In the genomic region with DNA sequence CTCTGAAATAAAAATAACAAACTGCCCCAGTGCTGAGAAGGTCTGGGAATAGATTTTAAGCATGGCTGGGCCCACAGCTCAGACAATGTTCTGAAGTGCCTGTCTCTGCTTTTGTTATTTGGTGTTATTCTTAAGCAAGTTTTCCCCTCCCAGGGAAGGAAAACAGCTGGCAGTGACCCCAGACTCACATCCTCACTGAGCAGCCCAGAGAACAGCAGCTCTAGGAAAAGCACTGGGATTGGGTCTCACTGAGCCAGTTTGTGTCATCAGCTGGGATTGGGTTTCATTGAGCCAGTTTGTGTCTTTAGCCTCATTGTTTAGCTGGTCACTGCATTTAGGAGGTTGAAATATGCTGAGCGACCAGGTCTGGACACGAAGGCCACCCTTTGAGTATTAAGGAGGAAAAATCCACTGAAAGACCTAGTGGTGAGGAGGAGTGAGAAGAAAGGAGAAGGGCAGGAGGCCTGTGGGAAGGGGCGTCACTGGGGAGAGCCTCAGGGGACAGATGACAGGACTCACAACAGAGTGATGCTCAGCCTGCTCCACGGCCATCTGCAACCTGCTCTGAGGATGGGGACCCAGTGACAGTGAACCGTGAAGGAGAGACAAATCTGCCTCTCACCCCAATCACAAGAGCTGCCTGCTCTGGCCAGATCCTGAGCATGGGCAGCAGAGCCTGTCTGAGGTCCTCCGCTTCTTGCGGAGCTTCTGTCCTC, we compare ENCODE assay signal across 1 cellular context.
A peak's percentile ranks its signal among the peaks of the same experiment; 100 is the strongest.
TF ChIP-seq lines count a peak whose summit lies in the region.

No MANE protein-coding gene starts in this region.

TF ChIP-seq in GM12878, 131 proteins besides CTCF, POLR2A, EP300 and RAD21 (continued from another document):
- no peak for TF ChIP-seq NRF1 (conservative IDR thresholded peaks at IDR 0.05; ENCODE audit: low read depth, low read length)
- TF ChIP-seq MEF2B (IDR thresholded peaks at IDR 0.05; ENCODE audit: partially characterized antibody, poor library complexity, severe bottlenecking) = peak; percentile 56
- TF ChIP-seq EED (IDR thresholded peaks at IDR 0.05; ENCODE audit: low read depth) = peak; percentile 56
- 0 out of 2 replicates have a peak, but pooled peaks have one; percentile 6 for TF ChIP-seq YY1 (IDR thresholded peaks at IDR 0.05; ENCODE audit: low read depth, low read length)
- TF ChIP-seq, protein P1, sequence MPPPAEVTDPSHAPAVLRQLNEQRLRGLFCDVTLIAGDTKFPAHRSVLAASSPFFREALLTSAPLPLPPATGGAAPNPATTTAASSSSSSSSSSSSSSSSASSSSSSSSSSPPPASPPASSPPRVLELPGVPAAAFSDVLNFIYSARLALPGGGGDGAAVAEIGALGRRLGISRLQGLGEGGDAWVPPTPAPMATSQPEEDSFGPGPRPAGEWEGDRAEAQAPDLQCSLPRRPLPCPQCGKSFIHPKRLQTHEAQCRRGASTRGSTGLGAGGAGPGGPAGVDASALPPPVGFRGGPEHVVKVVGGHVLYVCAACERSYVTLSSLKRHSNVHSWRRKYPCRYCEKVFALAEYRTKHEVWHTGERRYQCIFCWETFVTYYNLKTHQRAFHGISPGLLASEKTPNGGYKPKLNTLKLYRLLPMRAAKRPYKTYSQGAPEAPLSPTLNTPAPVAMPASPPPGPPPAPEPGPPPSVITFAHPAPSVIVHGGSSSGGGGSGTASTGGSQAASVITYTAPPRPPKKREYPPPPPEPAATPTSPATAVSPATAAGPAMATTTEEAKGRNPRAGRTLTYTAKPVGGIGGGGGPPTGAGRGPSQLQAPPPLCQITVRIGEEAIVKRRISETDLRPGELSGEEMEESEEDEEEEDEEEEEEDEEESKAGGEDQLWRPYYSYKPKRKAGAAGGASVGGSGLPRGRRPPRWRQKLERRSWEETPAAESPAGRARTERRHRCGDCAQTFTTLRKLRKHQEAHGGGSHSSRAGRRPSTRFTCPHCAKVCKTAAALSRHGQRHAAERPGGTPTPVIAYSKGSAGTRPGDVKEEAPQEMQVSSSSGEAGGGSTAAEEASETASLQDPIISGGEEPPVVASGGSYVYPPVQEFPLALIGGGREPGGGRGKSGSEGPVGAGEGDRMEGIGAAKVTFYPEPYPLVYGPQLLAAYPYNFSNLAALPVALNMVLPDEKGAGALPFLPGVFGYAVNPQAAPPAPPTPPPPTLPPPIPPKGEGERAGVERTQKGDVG (CRISPR knock-in tag; IDR thresholded peaks at IDR 0.05) = no peak
- peak; percentile 44; the same call in 1 of the 2 replicates for TF ChIP-seq PAX5 (IDR thresholded peaks at IDR 0.05; ENCODE audit: borderline replicate concordance, low read depth, low read length)
- TF ChIP-seq, protein P2, sequence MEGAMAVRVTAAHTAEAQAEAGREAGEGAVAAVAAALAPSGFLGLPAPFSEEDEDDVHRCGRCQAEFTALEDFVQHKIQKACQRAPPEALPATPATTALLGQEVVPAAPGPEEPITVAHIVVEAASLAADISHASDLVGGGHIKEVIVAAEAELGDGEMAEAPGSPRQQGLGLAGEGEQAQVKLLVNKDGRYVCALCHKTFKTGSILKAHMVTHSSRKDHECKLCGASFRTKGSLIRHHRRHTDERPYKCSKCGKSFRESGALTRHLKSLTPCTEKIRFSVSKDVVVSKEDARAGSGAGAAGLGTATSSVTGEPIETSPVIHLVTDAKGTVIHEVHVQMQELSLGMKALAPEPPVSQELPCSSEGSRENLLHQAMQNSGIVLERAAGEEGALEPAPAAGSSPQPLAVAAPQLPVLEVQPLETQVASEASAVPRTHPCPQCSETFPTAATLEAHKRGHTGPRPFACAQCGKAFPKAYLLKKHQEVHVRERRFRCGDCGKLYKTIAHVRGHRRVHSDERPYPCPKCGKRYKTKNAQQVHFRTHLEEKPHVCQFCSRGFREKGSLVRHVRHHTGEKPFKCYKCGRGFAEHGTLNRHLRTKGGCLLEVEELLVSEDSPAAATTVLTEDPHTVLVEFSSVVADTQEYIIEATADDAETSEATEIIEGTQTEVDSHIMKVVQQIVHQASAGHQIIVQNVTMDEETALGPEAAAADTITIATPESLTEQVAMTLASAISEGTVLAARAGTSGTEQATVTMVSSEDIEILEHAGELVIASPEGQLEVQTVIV (IDR thresholded peaks at IDR 0.05; ENCODE audit: borderline replicate concordance, partially characterized antibody) = no peak
- TF ChIP-seq SREBF1 (IDR thresholded peaks at IDR 0.05; ENCODE audit: low read length) = no peak
